Comparison of ENCODE assay signal across 19 cellular contexts in the genomic region with DNA sequence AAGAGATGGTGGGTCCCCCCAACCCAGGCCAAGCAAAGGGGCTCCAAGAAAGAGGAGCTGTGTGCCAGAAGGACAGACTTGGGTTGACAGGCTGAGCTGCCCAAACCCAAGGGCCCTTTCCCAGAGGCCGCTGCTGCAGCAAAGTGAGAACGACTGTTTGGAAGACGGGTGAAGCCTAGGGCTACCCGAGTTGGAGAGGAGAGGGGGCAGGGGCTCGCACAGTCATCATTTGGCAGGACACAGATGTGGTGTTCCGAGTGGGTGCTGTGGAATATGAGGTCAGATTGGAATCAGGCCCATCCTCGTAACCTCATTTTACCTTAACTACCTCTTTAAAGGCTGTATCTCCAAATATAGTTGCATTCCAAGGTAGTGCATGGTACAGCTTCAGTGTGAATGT. TPM values are rescaled to one million over a fixed set of nuclear protein-coding genes. Genes with fewer than 3 reads are reported as not detected.
"Had no signal": no experiment of that assay in that cellular context is flagged by ENCODE, and none has a peak within 500 bp of the region (broad histone marks: within the 10 kb centered on the region; RNA-seq: fewer than 3 reads in every experiment).

No MANE protein-coding gene starts in this region.

- H3K9ac ChIP-seq: parathyroid adenoma had no signal

- H3K27ac ChIP-seq: cardiac muscle cell, neutrophil, parathyroid adenoma, right atrium auricular region, testis, WERI-Rb-1 had no signal

- DNase-seq: activated CD4-positive, alpha-beta T cell treated with anti-CD3 and anti-CD28 coated beads, Interleukin-2, amount 50 U/mL, for 48 hours; activated naive CD4-positive, alpha-beta T cell treated with anti-CD3 and anti-CD28 coated beads, Interleukin-2, amount 50 U/mL, for 16 hours; activated T-cell treated with anti-CD3 and anti-CD28 coated beads, Interleukin-2, amount 50 U/mL, for 1 hour; cortex of kidney; effector memory CD4-positive, alpha-beta T cell; foreskin melanocyte; left cardiac atrium; naive thymus-derived CD4-positive, alpha-beta T cell; stimulated activated naive CD8-positive, alpha-beta T cell treated with anti-CD3 and anti-CD28 coated beads, Interleukin-15, amount 100 ng/mL, for 72 hours; testis; WERI-Rb-1 had no signal

- H3K4me3 Mint-ChIP-seq: naive thymus-derived CD4-positive, alpha-beta T cell; stimulated activated naive CD8-positive, alpha-beta T cell treated with anti-CD3 and anti-CD28 coated beads, Interleukin-15, amount 100 ng/mL, for 72 hours; T-helper 1 cell treated with Interleukin-12 subunit alpha and Interleukin-12 subunit beta and Interleukin-4 antibody, amounts not matched to agents 30 μg/mL and 1 μg/mL, for 36 hours had no signal

- ATAC-seq: left cardiac atrium; naive thymus-derived CD4-positive, alpha-beta T cell; stimulated activated naive CD8-positive, alpha-beta T cell treated with anti-CD3 and anti-CD28 coated beads, Interleukin-15, amount 100 ng/mL, for 72 hours had no signal

- H3K9me3 Mint-ChIP-seq: activated T-helper 2 cell treated with anti-CD3 and anti-CD28 coated beads, Interferon-gamma antibody, Interleukin-2, Interleukin-4, amounts not matched to agents 10 μg/mL and 5 μg/mL and 100 μg/mL, durations not matched to agents 14 hours and 24 hours and 36 hours; naive thymus-derived CD4-positive, alpha-beta T cell; stimulated activated naive CD8-positive, alpha-beta T cell treated with anti-CD3 and anti-CD28 coated beads, Interleukin-15, amount 100 ng/mL, for 72 hours; T-helper 1 cell treated with Interleukin-12 subunit alpha and Interleukin-12 subunit beta and Interleukin-4 antibody, amounts not matched to agents 30 μg/mL and 1 μg/mL, for 36 hours had no signal

- H3K36me3 ChIP-seq: cardiac muscle cell, neutrophil, right atrium auricular region, WERI-Rb-1 had no signal

- H3K9me3 ChIP-seq: neutrophil, right atrium auricular region, testis had no signal

- H3K27me3 ChIP-seq: cardiac muscle cell, neutrophil, right atrium auricular region, testis had no signal

- H3K27ac Mint-ChIP-seq: activated T-helper 2 cell treated with anti-CD3 and anti-CD28 coated beads, Interferon-gamma antibody, Interleukin-2, Interleukin-4, amounts not matched to agents 10 μg/mL and 5 μg/mL and 100 μg/mL, durations not matched to agents 14 hours and 24 hours and 36 hours; naive thymus-derived CD4-positive, alpha-beta T cell; stimulated activated naive CD8-positive, alpha-beta T cell treated with anti-CD3 and anti-CD28 coated beads, Interleukin-15, amount 100 ng/mL, for 72 hours; T-helper 1 cell treated with Interleukin-12 subunit alpha and Interleukin-12 subunit beta and Interleukin-4 antibody, amounts not matched to agents 30 μg/mL and 1 μg/mL, for 36 hours had no signal

- H3K4me3 ChIP-seq: cardiac muscle cell, lung, right atrium auricular region, testis had no signal

RNA-seq across cellular contexts. Expression of a gene that starts 5.3 kb away (rescaled TPM):
- total RNA-seq: activated T-helper 2 cell treated with anti-CD3 and anti-CD28 coated beads, Interferon-gamma antibody, Interleukin-2, Interleukin-4, amounts not matched to agents 10 μg/mL and 5 μg/mL and 100 μg/mL, durations not matched to agents 14 hours and 24 hours and 36 hours; mononuclear cell; naive thymus-derived CD4-positive, alpha-beta T cell had no signal
